18 cellular contexts compared by ENCODE assay signal in the genomic region with DNA sequence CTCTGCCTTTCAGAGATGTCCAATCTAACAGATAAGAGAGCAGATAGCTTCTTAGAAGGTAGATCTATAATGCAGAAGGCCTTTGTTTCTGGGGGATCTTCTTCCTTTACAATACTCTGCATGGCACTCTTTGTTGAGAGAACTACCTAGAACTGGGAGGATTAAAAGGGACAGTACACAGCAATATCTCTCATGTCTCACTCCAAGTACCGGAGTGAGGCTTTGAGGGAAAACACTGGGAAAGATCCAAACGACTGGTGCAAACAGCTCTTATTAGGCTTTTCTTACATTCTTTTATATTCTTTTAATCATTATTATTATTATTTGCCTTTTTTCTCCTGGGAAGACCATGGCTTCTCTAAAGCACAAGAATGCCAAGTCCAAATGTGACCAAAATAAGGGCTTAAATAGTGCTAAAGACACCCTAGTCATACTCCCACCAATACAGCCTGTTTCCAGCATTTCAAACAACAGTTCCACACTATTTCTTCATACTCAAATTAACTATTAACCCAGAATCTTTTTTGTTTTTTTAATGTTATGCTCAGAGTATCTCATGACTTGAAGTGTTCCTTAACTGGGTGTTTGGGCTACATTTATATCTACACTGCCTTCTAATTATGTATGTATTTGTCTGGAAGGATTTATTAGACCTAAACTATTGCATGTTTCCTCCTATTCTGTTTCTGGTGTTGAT. TPM values are rescaled to one million over a fixed set of nuclear protein-coding genes. Genes with fewer than 3 reads are reported as not detected.
DNase-seq lines count a peak whose midpoint lies in the region; ATAC-seq and TF ChIP-seq lines count a peak whose summit lies in the region.
"Had no signal": no experiment of that assay in that cellular context is flagged by ENCODE, and none has a peak within 500 bp of the region (broad histone marks: within the 10 kb centered on the region; RNA-seq: fewer than 3 reads in every experiment).

No MANE protein-coding gene starts in this region.

- H3K4me1 Mint-ChIP-seq in T-helper 2 cell treated with Interferon-gamma antibody and Interleukin-4, amounts not matched to agents 5 μg/mL and 100 μg/mL, for 36 hours (ENCODE audit: low read depth), result peaks cover 13% of the 10 kb centered on the region
- peaks cover 14% of the 10 kb centered on the region for H3K4me1 Mint-ChIP-seq in activated naive CD8-positive, alpha-beta T cell treated with anti-CD3 and anti-CD28 coated beads for 36 hours
- H3K4me1 Mint-ChIP-seq in Caco-2 (ENCODE audit: low read depth, unreplicated experiment), result no peaks in the 10 kb centered on the region

- no peaks in the 10 kb centered on the region for H3K9me3 ChIP-seq in Caco-2

- no peak overlapping the region for H3K4me3 ChIP-seq in Caco-2 (ENCODE audit: low read depth, low read length)
- H3K4me3 ChIP-seq: BLaER1, GM23248, MG63, Peyer's patch had no signal

- TF ChIP-seq CTCF in Caco-2 (IDR thresholded peaks at IDR 0.05; ENCODE audit: insufficient read depth in 1 of 2, low read depth in 1 of 2, low read length in 1 of 2, severe bottlenecking in 1 of 2, unreplicated experiment in 1 of 2), result no peak

- intact Hi-C loops in Caco-2 (cut with micrococcal nuclease; ENCODE audit: unreplicated experiment), result no loop called here

- POLR2A ChIA-PET in Caco-2 (lab: Charles Lee), result no interaction called here

- peak overlapping the region; percentile 29 for H3K27ac Mint-ChIP-seq in T-helper 2 cell treated with Interferon-gamma antibody and Interleukin-4, amounts not matched to agents 5 μg/mL and 100 μg/mL, for 36 hours
- peak overlapping the region; percentile 32 for H3K27ac Mint-ChIP-seq in activated naive CD8-positive, alpha-beta T cell treated with anti-CD3 and anti-CD28 coated beads for 36 hours
- H3K27ac Mint-ChIP-seq in Caco-2 (ENCODE audit: unreplicated experiment), result no peak overlapping the region

- H3K4me1 ChIP-seq in Caco-2, result no peaks in the 10 kb centered on the region
- H3K4me1 ChIP-seq: BLaER1, Peyer's patch had no signal

- CTCF ChIA-PET in Caco-2 (lab: Charles Lee), result no interaction called here

- H3K4me3 Mint-ChIP-seq in T-helper 2 cell treated with Interferon-gamma antibody and Interleukin-4, amounts not matched to agents 5 μg/mL and 100 μg/mL, for 36 hours, result peak overlapping the region; percentile 11
- no peak overlapping the region for H3K4me3 Mint-ChIP-seq in activated naive CD8-positive, alpha-beta T cell treated with anti-CD3 and anti-CD28 coated beads for 36 hours
- no peak overlapping the region for H3K4me3 Mint-ChIP-seq in Caco-2 (ENCODE audit: unreplicated experiment)
- H3K4me3 Mint-ChIP-seq: CD8-positive, alpha-beta memory T cell had no signal

- H3K27me3 Mint-ChIP-seq in T-helper 2 cell treated with Interferon-gamma antibody and Interleukin-4, amounts not matched to agents 5 μg/mL and 100 μg/mL, for 36 hours (ENCODE audit: low read depth), result no peaks in the 10 kb centered on the region
- H3K27me3 Mint-ChIP-seq in activated naive CD8-positive, alpha-beta T cell treated with anti-CD3 and anti-CD28 coated beads for 36 hours, result no peaks in the 10 kb centered on the region
- no peaks in the 10 kb centered on the region for H3K27me3 Mint-ChIP-seq in Caco-2 (ENCODE audit: insufficient read depth, unreplicated experiment)
- H3K27me3 Mint-ChIP-seq: CD8-positive, alpha-beta memory T cell had no signal

- no peaks in the 10 kb centered on the region for H3K36me3 ChIP-seq in Caco-2 (ENCODE audit: control insufficient read depth, insufficient read depth, low read length)
- H3K36me3 ChIP-seq: MG63 had no signal

- ATAC-seq in GM18907 (IDR thresholded peaks at IDR 0.05; ENCODE audit: unreplicated experiment), result peak; percentile 12
- peak; percentile 12 for ATAC-seq in HG03135 (IDR thresholded peaks at IDR 0.05; ENCODE audit: unreplicated experiment)

- BruUV-seq in Caco-2 (replicated peaks; lab: Mats Ljungman, UMichigan), result no TSS peak

- H3K9me3 Mint-ChIP-seq in T-helper 2 cell treated with Interferon-gamma antibody and Interleukin-4, amounts not matched to agents 5 μg/mL and 100 μg/mL, for 36 hours, result peaks cover 24% of the 10 kb centered on the region
- peaks cover 26% of the 10 kb centered on the region for H3K9me3 Mint-ChIP-seq in activated naive CD8-positive, alpha-beta T cell treated with anti-CD3 and anti-CD28 coated beads for 36 hours
- no peaks in the 10 kb centered on the region for H3K9me3 Mint-ChIP-seq in Caco-2 (ENCODE audit: unreplicated experiment)

- DNase-seq in T-helper 2 cell treated with Interferon-gamma antibody and Interleukin-4, amounts not matched to agents 5 μg/mL and 100 μg/mL, for 36 hours (ENCODE audit: low spot score), result no peak
- DNase-seq in T-helper 2 cell (no peak), NOMO-1 treated with dmso at 0.1 percent for 144 hours (lab: John Stamatoyannopoulos, UW; ENCODE audit: unreplicated experiment) (no peak), Caco-2 (no peak), SW480 (ENCODE audit: low spot score) (no peak)
- DNase-seq in activated naive CD8-positive, alpha-beta T cell treated with anti-CD3 and anti-CD28 coated beads for 36 hours, result no peak
- DNase-seq: 8988T; CD8-positive, alpha-beta memory T cell; MG63; NCI-H1105; NCI-H187; NCI-H774; Peyer's patch; SHP77 had no signal

- peaks cover 39% of the 10 kb centered on the region for H3K36me3 Mint-ChIP-seq in T-helper 2 cell treated with Interferon-gamma antibody and Interleukin-4, amounts not matched to agents 5 μg/mL and 100 μg/mL, for 36 hours (ENCODE audit: low read depth)
- H3K36me3 Mint-ChIP-seq in activated naive CD8-positive, alpha-beta T cell treated with anti-CD3 and anti-CD28 coated beads for 36 hours, result peaks cover 29% of the 10 kb centered on the region
- no peaks in the 10 kb centered on the region for H3K36me3 Mint-ChIP-seq in Caco-2 (ENCODE audit: insufficient read depth, unreplicated experiment)

- H3K27me3 ChIP-seq in Caco-2 (replicated peaks; ENCODE audit: control insufficient read depth, insufficient read depth, low read length), result no peaks in the 10 kb centered on the region
- H3K27me3 ChIP-seq: BLaER1, MG63, Peyer's patch had no signal

RNA-seq across cellular contexts. Expression of gene ABHD17B, which starts 52.7 kb away (rescaled TPM):
- 10 to 100 TPM; 14.8 to 15.5 TPM for total RNA-seq in activated naive CD8-positive, alpha-beta T cell treated with anti-CD3 and anti-CD28 coated beads for 36 hours
- 6.2 and 6.9 TPM in 2 replicates for total RNA-seq in Caco-2 (2022)

RNA-seq across cellular contexts. Expression of gene C9orf85, which starts 53.2 kb away (rescaled TPM):
- 10 to 100 TPM; 13.1 to 13.2 TPM for total RNA-seq in activated naive CD8-positive, alpha-beta T cell treated with anti-CD3 and anti-CD28 coated beads for 36 hours
- 2.4 TPM in 2 replicates for total RNA-seq in Caco-2 (2022)
